8 cellular contexts compared by ENCODE assay signal in genomic region chr1:229230893-229231753, GRCh38. TPM values are rescaled to one million over a fixed set of nuclear protein-coding genes. Genes with fewer than 3 reads are reported as not detected.
DNase-seq lines count a peak whose midpoint lies in the region; ATAC-seq, FAIRE-seq and TF ChIP-seq lines count a peak whose summit lies in the region.

No MANE protein-coding gene starts in this region.

- H3K4me1 Mint-ChIP-seq in progenitor cell of endocrine pancreas (ENCODE audit: low read depth) = peaks cover 38% of the 10 kb centered on the region
- H3K4me1 Mint-ChIP-seq in naive thymus-derived CD4-positive, alpha-beta T cell = peaks cover 4 to 35% (median 22%) of the 10 kb centered on the region in 7 donors

- peaks cover 6% of the 10 kb centered on the region for H3K27me3 Mint-ChIP-seq in progenitor cell of endocrine pancreas
- H3K27me3 Mint-ChIP-seq in naive thymus-derived CD4-positive, alpha-beta T cell = peaks cover 0 to 49% (median 5%) of the 10 kb centered on the region in 5 donors

- no peak for TF ChIP-seq CTCF in progenitor cell of endocrine pancreas (IDR thresholded peaks at IDR 0.05; ENCODE audit: unreplicated experiment)

- TF ChIP-seq POLR2A in H54 (IDR thresholded peaks at IDR 0.05; ENCODE audit: low read depth, low read length) = no peak

- H3K36me3 ChIP-seq in naive thymus-derived CD4-positive, alpha-beta T cell (ENCODE audit: control insufficient read depth in 2 of 3, insufficient read depth in 3 of 3, low read length in 3 of 3) = no peaks in the 10 kb centered on the region

- no peaks in the 10 kb centered on the region for H3K9me3 ChIP-seq in naive thymus-derived CD4-positive, alpha-beta T cell (ENCODE audit: control insufficient read depth in 2 of 3, low read length in 3 of 3)

- H3K9me3 Mint-ChIP-seq in progenitor cell of endocrine pancreas (ENCODE audit: low read depth) = no peaks in the 10 kb centered on the region
- no peaks in the 10 kb centered on the region for H3K9me3 Mint-ChIP-seq in naive thymus-derived CD4-positive, alpha-beta T cell

- CTCF ChIA-PET in naive thymus-derived CD4-positive, alpha-beta T cell (lab: Charles Lee) = interaction anchor here (1.6 to 7.0 kb wide), 3 partner anchors 24 to 540 kb away, joined by 5 to 106 read pairs (median 55); partner anchors contain the start of gene RHOU

- FAIRE-seq in H54 (lab: Jason Lieb, UNC) = no peak

- H3K4me3 ChIP-seq in naive thymus-derived CD4-positive, alpha-beta T cell (ENCODE audit: low read length) = no peak overlapping the region

- no peaks in the 10 kb centered on the region for H3K27me3 ChIP-seq in naive thymus-derived CD4-positive, alpha-beta T cell (ENCODE audit: control insufficient read depth in 2 of 2, insufficient read depth in 2 of 2, low read length in 2 of 2)

- intact Hi-C loops in naive thymus-derived CD4-positive, alpha-beta T cell (cut with micrococcal nuclease) = no loop called here

- H3K27ac ChIP-seq in caudate nucleus (ENCODE audit: low read depth, low read length) = peak overlapping the region; percentile 99
- no peak overlapping the region for H3K27ac ChIP-seq in naive thymus-derived CD4-positive, alpha-beta T cell (ENCODE audit: low read depth, low read length)

- H3K27ac Mint-ChIP-seq in progenitor cell of endocrine pancreas = peak overlapping the region; percentile 80
- peak overlapping the region in 2 of 9 donors; percentile 29 to 55 for H3K27ac Mint-ChIP-seq in naive thymus-derived CD4-positive, alpha-beta T cell

- H3K36me3 Mint-ChIP-seq in progenitor cell of endocrine pancreas (ENCODE audit: insufficient read depth) = no peaks in the 10 kb centered on the region
- no peaks in the 10 kb centered on the region for H3K36me3 Mint-ChIP-seq in naive thymus-derived CD4-positive, alpha-beta T cell

- DNase-seq in H54 (ENCODE audit: insufficient read length, low spot score) = peak; percentile 74
- DNase-seq in NCI-H345 (lab: John Stamatoyannopoulos, UW) = peak; percentile 88
- DNase-seq in caudate nucleus (lab: John Stamatoyannopoulos, UW) = no peak
- DNase-seq in progenitor cell of endocrine pancreas (ENCODE audit: low spot score, unreplicated experiment) = no peak
- DNase-seq in naive thymus-derived CD4-positive, alpha-beta T cell = no peak
- DNase-seq in NCI-H226 = no peak
- no peak for DNase-seq in AML-193 (lab: John Stamatoyannopoulos, UW)

- peaks cover 0 to 4% of the 10 kb centered on the region in 2 donors for H3K4me1 ChIP-seq in naive thymus-derived CD4-positive, alpha-beta T cell (ENCODE audit: control insufficient read depth in 2 of 2, insufficient read depth in 2 of 2, low read length in 2 of 2)

- no peak overlapping the region for H3K4me3 Mint-ChIP-seq in progenitor cell of endocrine pancreas (ENCODE audit: low read depth)
- no peak overlapping the region for H3K4me3 Mint-ChIP-seq in naive thymus-derived CD4-positive, alpha-beta T cell

- ATAC-seq in naive thymus-derived CD4-positive, alpha-beta T cell = no peak
- ATAC-seq in HG03039 (IDR thresholded peaks at IDR 0.05; ENCODE audit: unreplicated experiment) = no peak

- POLR2A ChIA-PET in naive thymus-derived CD4-positive, alpha-beta T cell (lab: Charles Lee) = interaction anchor here (1.0 kb wide), 1 partner anchor 8 kb away, joined by 3 read pairs; no protein-coding TSS in a partner anchor

RNA-seq across cellular contexts. Expression of gene RAB4A, which starts 39.8 kb away (rescaled TPM):
- total RNA-seq in progenitor cell of endocrine pancreas = 127 and 130 TPM in 2 replicates
- 10 to 100 TPM; 24.0 to 47.9 (median 36.9) TPM for total RNA-seq in naive thymus-derived CD4-positive, alpha-beta T cell
- 10 to 100 TPM in 1 of 2 donors, 1 to 10 TPM in 1; 9.6 to 11.0 TPM for polyA plus RNA-seq in naive thymus-derived CD4-positive, alpha-beta T cell

Comparison
In these comparisons a context has a peak if more than half of its experiments do, and no peak if none do; other contexts are left out.
1. DNase-seq: peak in H54 (single experiment) and NCI-H345 (single experiment); none in caudate nucleus (0 of 61), progenitor cell of endocrine pancreas (single experiment), naive thymus-derived CD4-positive, alpha-beta T cell (0 of 9), NCI-H226 (single experiment) and AML-193 (0 of 2).